16 cellular contexts compared by ENCODE assay signal in the genomic region with DNA sequence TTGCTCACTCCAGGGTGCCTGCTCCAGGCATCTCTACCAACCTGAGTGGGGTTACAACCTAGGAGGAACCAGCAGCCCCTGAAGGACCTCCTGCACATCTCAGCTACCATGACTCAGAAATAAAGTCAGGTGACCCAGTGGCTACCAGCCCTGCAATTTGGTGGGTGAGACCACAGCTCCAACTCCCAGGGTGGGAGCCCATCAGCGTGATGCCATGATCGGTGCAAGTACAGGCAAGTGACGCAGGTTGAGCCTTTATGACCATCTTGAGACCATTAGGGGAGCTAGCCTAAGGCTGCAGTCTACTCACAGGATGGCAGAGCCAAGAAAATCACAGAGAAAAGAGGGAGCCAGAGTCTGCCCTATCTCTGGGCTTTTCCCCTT. TPM values are rescaled to one million over a fixed set of nuclear protein-coding genes. Genes with fewer than 3 reads are reported as not detected.
"Had no signal": no experiment of that assay in that cellular context is flagged by ENCODE, and none has a peak within 500 bp of the region (broad histone marks: within the 10 kb centered on the region; RNA-seq: fewer than 3 reads in every experiment).

No MANE protein-coding gene starts in this region.

- H3K4me1 Mint-ChIP-seq: activated naive CD8-positive, alpha-beta T cell treated with anti-CD3 and anti-CD28 coated beads, Interleukin-2, amount 50 U/mL, for 24 hours had no signal

- H3K4me3 Mint-ChIP-seq: activated CD4-positive, alpha-beta memory T cell treated with anti-CD3 and anti-CD28 coated beads for 36 hours; activated naive CD8-positive, alpha-beta T cell treated with anti-CD3 and anti-CD28 coated beads, Interleukin-2, amount 50 U/mL, for 24 hours; dendritic cell treated with granulocyte-macrophage colony-stimulating factor and Interleukin-4, amounts not matched to agents 40 ng/mL and 50 ng/mL, for 4 days; natural killer cell treated with Interleukin-12 subunit alpha and Interleukin-12 subunit beta and Interleukin-15 and Interleukin-18, amount 100 ng/mL, for 72 hours; T-helper 2 cell treated with Interferon-gamma antibody and Interleukin-4, amounts not matched to agents 5 μg/mL and 100 μg/mL, for 36 hours had no signal

- H3K27me3 Mint-ChIP-seq: activated CD4-positive, alpha-beta memory T cell treated with anti-CD3 and anti-CD28 coated beads for 36 hours; activated naive CD8-positive, alpha-beta T cell treated with anti-CD3 and anti-CD28 coated beads, Interleukin-2, amount 50 U/mL, for 24 hours; natural killer cell treated with Interleukin-12 subunit alpha and Interleukin-12 subunit beta and Interleukin-15 and Interleukin-18, amount 100 ng/mL, for 72 hours had no signal

- H3K27ac ChIP-seq: testis had no signal

- H3K9me3 Mint-ChIP-seq: activated CD4-positive, alpha-beta memory T cell treated with anti-CD3 and anti-CD28 coated beads for 36 hours; activated naive CD8-positive, alpha-beta T cell treated with anti-CD3 and anti-CD28 coated beads, Interleukin-2, amount 50 U/mL, for 24 hours; dendritic cell treated with granulocyte-macrophage colony-stimulating factor and Interleukin-4, amounts not matched to agents 40 ng/mL and 50 ng/mL, for 4 days; natural killer cell treated with Interleukin-12 subunit alpha and Interleukin-12 subunit beta and Interleukin-15 and Interleukin-18, amount 100 ng/mL, for 72 hours; T-helper 2 cell treated with Interferon-gamma antibody and Interleukin-4, amounts not matched to agents 5 μg/mL and 100 μg/mL, for 36 hours had no signal

- H3K27ac Mint-ChIP-seq: activated CD4-positive, alpha-beta memory T cell treated with anti-CD3 and anti-CD28 coated beads for 36 hours; activated naive CD8-positive, alpha-beta T cell treated with anti-CD3 and anti-CD28 coated beads, Interleukin-2, amount 50 U/mL, for 24 hours; dendritic cell treated with granulocyte-macrophage colony-stimulating factor and Interleukin-4, amounts not matched to agents 40 ng/mL and 50 ng/mL, for 4 days; natural killer cell treated with Interleukin-12 subunit alpha and Interleukin-12 subunit beta and Interleukin-15 and Interleukin-18, amount 100 ng/mL, for 72 hours; T-helper 2 cell treated with Interferon-gamma antibody and Interleukin-4, amounts not matched to agents 5 μg/mL and 100 μg/mL, for 36 hours had no signal

- H3K4me3 ChIP-seq: testis had no signal

- H3K36me3 Mint-ChIP-seq: natural killer cell treated with Interleukin-12 subunit alpha and Interleukin-12 subunit beta and Interleukin-15 and Interleukin-18, amount 100 ng/mL, for 72 hours had no signal

- ATAC-seq: activated naive CD8-positive, alpha-beta T cell treated with anti-CD3 and anti-CD28 coated beads, Interleukin-2, amount 50 U/mL, for 24 hours; left colon had no signal

- H3K9me3 ChIP-seq: testis had no signal

- H3K27me3 ChIP-seq: testis had no signal

- DNase-seq: activated CD4-positive, alpha-beta memory T cell treated with anti-CD3 and anti-CD28 coated beads for 36 hours; activated naive CD4-positive, alpha-beta T cell; activated naive CD8-positive, alpha-beta T cell treated with anti-CD3 and anti-CD28 coated beads, Interleukin-2, amount 50 U/mL, for 24 hours; central memory CD4-positive, alpha-beta T cell; mammary epithelial cell; stimulated activated CD4-positive, alpha-beta T cell treated with anti-CD3 and anti-CD28 coated beads, Interleukin-12 subunit alpha, Interleukin-12 subunit beta, amount 100 ng/mL, for 4 hours; stimulated activated CD4-positive, alpha-beta T cell treated with anti-CD3 and anti-CD28 coated beads, Interleukin-2, amount 100 ng/mL, for 48 hours; stimulated activated naive CD4-positive, alpha-beta T cell treated with Interleukin-2 at 50 U/mL for 16 hours had no signal

RNA-seq across cellular contexts. Expression of a gene that starts 21.3 kb away (rescaled TPM):
- total RNA-seq: glomerular endothelial cell, mammary epithelial cell, pulmonary artery endothelial cell had no signal

RNA-seq across cellular contexts. Expression of a gene that starts 44.6 kb away (rescaled TPM):
- total RNA-seq: activated CD4-positive, alpha-beta memory T cell treated with anti-CD3 and anti-CD28 coated beads for 36 hours; glomerular endothelial cell; mammary epithelial cell; mononuclear cell; natural killer cell treated with Interleukin-12 subunit alpha and Interleukin-12 subunit beta and Interleukin-15 and Interleukin-18, amount 100 ng/mL, for 72 hours; pulmonary artery endothelial cell had no signal
